ENCODE assay signal across 8 cellular contexts in genomic region chr1:93079685-93080141, GRCh38.
DNase-seq lines count a peak whose midpoint lies in the region; ATAC-seq and TF ChIP-seq lines count a peak whose summit lies in the region.

No MANE protein-coding gene starts in this region.

- in situ Hi-C loops in GM13976 (cut with MboI; ENCODE audit: low sequenced_read_pairs, unreplicated experiment): no loop called here
- in situ Hi-C loops in astrocyte of the spinal cord (cut with HindIII; ENCODE audit: low sequenced_read_pairs): no loop called here

- H2AFZ ChIP-seq in ACC112 (ENCODE audit: low read length, unreplicated experiment): peak overlapping the region; percentile 100

- no peak for ATAC-seq in HG03039 (IDR thresholded peaks at IDR 0.05; ENCODE audit: unreplicated experiment)
- ATAC-seq in GM19467 (IDR thresholded peaks at IDR 0.05; ENCODE audit: unreplicated experiment): no peak

- H3K4me1 ChIP-seq in ACC112 (ENCODE audit: control insufficient read depth, insufficient read depth, low read length, unreplicated experiment): peaks cover 12% of the 10 kb centered on the region
- H3K4me1 ChIP-seq in iPS-15b (ENCODE audit: control insufficient read depth, insufficient read depth, low read length): no peaks in the 10 kb centered on the region

- POLR2A ChIA-PET in RWPE1 (lab: Yijun Ruan, JAX; ENCODE audit: low non-redundant PET): interaction anchor here (0.5 to 0.6 kb wide), 2 partner anchors 56 to 78 kb away, joined by 3 read pairs; no protein-coding TSS in a partner anchor

- H3K4me3 ChIP-seq in ACC112 (ENCODE audit: low read depth, low read length): peak overlapping the region; percentile 100
- peak overlapping the region; percentile 97 for H3K4me3 ChIP-seq in astrocyte of the spinal cord (ENCODE audit: low read depth, low read length)
- peak overlapping the region; percentile 90 for H3K4me3 ChIP-seq in iPS-15b (ENCODE audit: low read depth, low read length)
- H3K4me3 ChIP-seq in skeletal muscle cell (ENCODE audit: low read depth, low read length): peak overlapping the region; percentile 98

- H3K9me3 ChIP-seq in iPS-15b (ENCODE audit: control insufficient read depth, insufficient read depth, low read length): no peaks in the 10 kb centered on the region

- DNase-seq in GM13976 (ENCODE audit: low spot score) (peak; percentile 26), RWPE1 (ENCODE audit: low spot score) (no peak), astrocyte of the spinal cord (ENCODE audit: low read depth, low spot score) (no peak), skeletal muscle cell (ENCODE audit: low read depth) (peak; percentile 1)

- H3K27ac ChIP-seq in ACC112 (ENCODE audit: low read depth, low read length) (peak overlapping the region; percentile 86), RWPE1 (peak overlapping the region; percentile 88)

- H3K79me2 ChIP-seq in ACC112 (ENCODE audit: control insufficient read depth, insufficient read depth, low read length, unreplicated experiment): peaks cover 60% of the 10 kb centered on the region

- no peak for TF ChIP-seq CTCF in GM13976 (IDR thresholded peaks at IDR 0.05; ENCODE audit: borderline replicate concordance, control extremely low read depth, extremely low read depth, insufficient read depth, missing control alignments)
- no peak for TF ChIP-seq CTCF in RWPE1 (conservative IDR thresholded peaks at IDR 0.05; ENCODE audit: low read depth)
- no peak for TF ChIP-seq CTCF in astrocyte of the spinal cord (IDR thresholded peaks at IDR 0.05; ENCODE audit: low read depth, low read length)

- H3K27me3 ChIP-seq in ACC112 (ENCODE audit: insufficient read depth, low read length): no peaks in the 10 kb centered on the region
- H3K27me3 ChIP-seq in iPS-15b (ENCODE audit: control insufficient read depth, insufficient read depth, low read length): no peaks in the 10 kb centered on the region

- H3K36me3 ChIP-seq in ACC112 (ENCODE audit: insufficient read depth, low read length) (peaks cover 15% of the 10 kb centered on the region), iPS-15b (ENCODE audit: control insufficient read depth, insufficient read depth, low read length) (no peaks in the 10 kb centered on the region)

- CTCF ChIA-PET in RWPE1 (lab: Yijun Ruan, JAX): interaction anchor here (0.5 to 0.6 kb wide), 3 partner anchors 258 to 1105 kb away, joined by 3 to 4 read pairs (median 4); no protein-coding TSS in a partner anchor

- H3K9ac ChIP-seq in iPS-15b (ENCODE audit: low read depth, low read length): peak overlapping the region; percentile 94

Comparison
In these comparisons a context has a peak if more than half of its experiments do, and no peak if none do; other contexts are left out.
1. DNase-seq: peak in GM13976 (single experiment) and skeletal muscle cell (single experiment); none in RWPE1 (single experiment) and astrocyte of the spinal cord (single experiment).
2. Peak in every context shown above with its lines, with median percentiles within 50 percentile points of each other: H3K4me3 ChIP-seq.